8 cellular contexts compared by ENCODE assay signal in genomic region chr6:116100419-116101297, GRCh38. TPM values are rescaled to one million over a fixed set of nuclear protein-coding genes. Genes with fewer than 3 reads are reported as not detected.
DNase-seq lines count a peak whose midpoint lies in the region; ATAC-seq, FAIRE-seq and TF ChIP-seq lines count a peak whose summit lies in the region.

TSS of gene NT5DC1 (plus strand) at chr6:116100853. CDS start at chr6:116100931, 78 bp downstream.

- peak within 1 kb of the TSS; percentile 95 for H3K4me3 Mint-ChIP-seq in activated T-helper 1 cell treated with anti-CD3 and anti-CD28 coated beads, Interleukin-12 subunit alpha, Interleukin-12 subunit beta, Interleukin-2, Interleukin-4 antibody, amounts not matched to agents 30 ng/mL and 10 ng/mL and 1 ng/mL, durations not matched to agents 14 hours and 24 hours and 36 hours
- peak within 1 kb of the TSS; percentile 89 for H3K4me3 Mint-ChIP-seq in natural killer cell treated with Interleukin-12 subunit alpha and Interleukin-12 subunit beta and Interleukin-15 and Interleukin-18, amount 100 ng/mL, for 72 hours
- H3K4me3 Mint-ChIP-seq in stimulated activated naive CD8-positive, alpha-beta T cell treated with anti-CD3 and anti-CD28 coated beads, Interleukin-15, Interleukin-2, amounts not matched to agents 100 ng/mL and 50 ng/mL, for 24 hours = peak within 1 kb of the TSS; percentile 92

- peak within 1 kb of the TSS; percentile 88 for H3K4me2 ChIP-seq in DND-41 (ENCODE audit: insufficient read depth, low read length)

- H2AFZ ChIP-seq in DND-41 (ENCODE audit: low read depth, low read length) = peak within 1 kb of the TSS; percentile 87

- no peaks in the 10 kb centered on the region for H3K36me3 Mint-ChIP-seq in activated T-helper 1 cell treated with anti-CD3 and anti-CD28 coated beads, Interleukin-12 subunit alpha, Interleukin-12 subunit beta, Interleukin-2, Interleukin-4 antibody, amounts not matched to agents 30 ng/mL and 10 ng/mL and 1 ng/mL, durations not matched to agents 14 hours and 24 hours and 36 hours (ENCODE audit: low read depth)
- H3K36me3 Mint-ChIP-seq in natural killer cell treated with Interleukin-12 subunit alpha and Interleukin-12 subunit beta and Interleukin-15 and Interleukin-18, amount 100 ng/mL, for 72 hours = no peaks in the 10 kb centered on the region
- peaks cover 14% of the 10 kb centered on the region for H3K36me3 Mint-ChIP-seq in stimulated activated naive CD8-positive, alpha-beta T cell treated with anti-CD3 and anti-CD28 coated beads, Interleukin-15, Interleukin-2, amounts not matched to agents 100 ng/mL and 50 ng/mL, for 24 hours (ENCODE audit: low read depth)

- no peak for FAIRE-seq in RCC 7860 (lab: Jason Lieb, UNC)

- peak within 1 kb of the TSS; percentile 64 for H3K9ac ChIP-seq in DND-41 (ENCODE audit: low read depth, low read length)

- peaks cover 10% of the 10 kb centered on the region for H3K9me3 ChIP-seq in DND-41 (ENCODE audit: insufficient read depth, low read length, severe bottlenecking)

- H3K4me3 ChIP-seq in DND-41 (ENCODE audit: low read depth in 1 of 2, low read length in 2 of 2) (peak within 1 kb of the TSS; percentile 36 to 77; a peak in 3 of 4 replicates), fibroblast of mammary gland (ENCODE audit: control insufficient read depth, low read depth, low read length) (peak within 1 kb of the TSS; percentile 64)

- no peak for TF ChIP-seq RAD21 in Ishikawa (IDR thresholded peaks at IDR 0.05; ENCODE audit: low read depth)

- H4K20me1 ChIP-seq in DND-41 (ENCODE audit: insufficient read depth, low read length) = no peaks in the 10 kb centered on the region

- H3K27ac Mint-ChIP-seq in activated T-helper 1 cell treated with anti-CD3 and anti-CD28 coated beads, Interleukin-12 subunit alpha, Interleukin-12 subunit beta, Interleukin-2, Interleukin-4 antibody, amounts not matched to agents 30 ng/mL and 10 ng/mL and 1 ng/mL, durations not matched to agents 14 hours and 24 hours and 36 hours = peak within 1 kb of the TSS; percentile 87
- peak within 1 kb of the TSS; percentile 68 to 79 for H3K27ac Mint-ChIP-seq in natural killer cell treated with Interleukin-12 subunit alpha and Interleukin-12 subunit beta and Interleukin-15 and Interleukin-18, amount 100 ng/mL, for 72 hours
- peak within 1 kb of the TSS; percentile 92 for H3K27ac Mint-ChIP-seq in stimulated activated naive CD8-positive, alpha-beta T cell treated with anti-CD3 and anti-CD28 coated beads, Interleukin-15, Interleukin-2, amounts not matched to agents 100 ng/mL and 50 ng/mL, for 24 hours

- H3K9me3 Mint-ChIP-seq in activated T-helper 1 cell treated with anti-CD3 and anti-CD28 coated beads, Interleukin-12 subunit alpha, Interleukin-12 subunit beta, Interleukin-2, Interleukin-4 antibody, amounts not matched to agents 30 ng/mL and 10 ng/mL and 1 ng/mL, durations not matched to agents 14 hours and 24 hours and 36 hours = peaks cover 12% of the 10 kb centered on the region
- no peaks in the 10 kb centered on the region for H3K9me3 Mint-ChIP-seq in natural killer cell treated with Interleukin-12 subunit alpha and Interleukin-12 subunit beta and Interleukin-15 and Interleukin-18, amount 100 ng/mL, for 72 hours
- peaks cover 4% of the 10 kb centered on the region for H3K9me3 Mint-ChIP-seq in stimulated activated naive CD8-positive, alpha-beta T cell treated with anti-CD3 and anti-CD28 coated beads, Interleukin-15, Interleukin-2, amounts not matched to agents 100 ng/mL and 50 ng/mL, for 24 hours

- H3K27me3 ChIP-seq in DND-41 (ENCODE audit: insufficient read depth, low read length, poor library complexity) = peaks cover 14% of the 10 kb centered on the region

- no peaks in the 10 kb centered on the region for H3K36me3 ChIP-seq in DND-41 (ENCODE audit: insufficient read depth, low read length)

- 0 out of 2 replicates have a peak, but pooled peaks have one; percentile 24 for TF ChIP-seq EP300 in Ishikawa (IDR thresholded peaks at IDR 0.05; ENCODE audit: borderline replicate concordance)

- peak; percentile 64 for DNase-seq in DND-41
- DNase-seq in RCC 7860 (ENCODE audit: low spot score) = peak; percentile 60
- DNase-seq in activated T-helper 1 cell treated with anti-CD3 and anti-CD28 coated beads, Interleukin-12 subunit alpha, Interleukin-12 subunit beta, Interleukin-2, Interleukin-4 antibody, amounts not matched to agents 30 ng/mL and 10 ng/mL and 1 ng/mL, durations not matched to agents 14 hours and 24 hours and 36 hours (ENCODE audit: low spot score) = peak; percentile 82
- peak; percentile 58 for DNase-seq in fibroblast of mammary gland (ENCODE audit: low read depth)
- peak; percentile 88 for DNase-seq in natural killer cell treated with Interleukin-12 subunit alpha and Interleukin-12 subunit beta and Interleukin-15 and Interleukin-18, amount 100 ng/mL, for 72 hours (ENCODE audit: low spot score)

- H3K27ac ChIP-seq in DND-41 (ENCODE audit: low read length) = peak within 1 kb of the TSS; percentile 29; the same call in 1 of the 2 replicates

- intact Hi-C loops in activated T-helper 1 cell treated with anti-CD3 and anti-CD28 coated beads, Interleukin-12 subunit alpha, Interleukin-12 subunit beta, Interleukin-2, Interleukin-4 antibody, amounts not matched to agents 30 ng/mL and 10 ng/mL and 1 ng/mL, durations not matched to agents 14 hours and 24 hours and 36 hours (cut with micrococcal nuclease) = loop anchor here (1.0 to 10.0 kb wide), 7 partner anchors 154 to 582 kb away; partner anchors contain the start of genes KPNA5, RWDD1, TSPYL1 and TSPYL4

- H3K4me1 Mint-ChIP-seq in activated T-helper 1 cell treated with anti-CD3 and anti-CD28 coated beads, Interleukin-12 subunit alpha, Interleukin-12 subunit beta, Interleukin-2, Interleukin-4 antibody, amounts not matched to agents 30 ng/mL and 10 ng/mL and 1 ng/mL, durations not matched to agents 14 hours and 24 hours and 36 hours (ENCODE audit: low read depth) = peaks cover 53% of the 10 kb centered on the region
- peaks cover 35 to 38% of the 10 kb centered on the region in 2 donors for H3K4me1 Mint-ChIP-seq in natural killer cell treated with Interleukin-12 subunit alpha and Interleukin-12 subunit beta and Interleukin-15 and Interleukin-18, amount 100 ng/mL, for 72 hours (ENCODE audit: low read depth in 2 of 2)
- H3K4me1 Mint-ChIP-seq in stimulated activated naive CD8-positive, alpha-beta T cell treated with anti-CD3 and anti-CD28 coated beads, Interleukin-15, Interleukin-2, amounts not matched to agents 100 ng/mL and 50 ng/mL, for 24 hours (ENCODE audit: low read depth) = peaks cover 58% of the 10 kb centered on the region

- TF ChIP-seq CTCF in DND-41 (IDR thresholded peaks at IDR 0.05; ENCODE audit: borderline replicate concordance, extremely low read depth, low read length, poor library complexity, severe bottlenecking) (peak; percentile 45), fibroblast of mammary gland (conservative IDR thresholded peaks at IDR 0.05; ENCODE audit: control insufficient read depth, insufficient read depth, low read depth, low read length) (no peak)

- peaks cover 13% of the 10 kb centered on the region for H3K4me1 ChIP-seq in DND-41 (ENCODE audit: insufficient read depth, low read length)

- ATAC-seq in DND-41 (ENCODE audit: insufficient read depth, low read depth) (peak; percentile 89), GM21619 (IDR thresholded peaks at IDR 0.05; ENCODE audit: unreplicated experiment) (peak; percentile 81)
- ATAC-seq in natural killer cell treated with Interleukin-12 subunit alpha and Interleukin-12 subunit beta and Interleukin-15 and Interleukin-18, amount 100 ng/mL, for 72 hours = peak; percentile 97

- no peaks in the 10 kb centered on the region for H3K27me3 Mint-ChIP-seq in activated T-helper 1 cell treated with anti-CD3 and anti-CD28 coated beads, Interleukin-12 subunit alpha, Interleukin-12 subunit beta, Interleukin-2, Interleukin-4 antibody, amounts not matched to agents 30 ng/mL and 10 ng/mL and 1 ng/mL, durations not matched to agents 14 hours and 24 hours and 36 hours (ENCODE audit: insufficient read depth)
- H3K27me3 Mint-ChIP-seq in natural killer cell treated with Interleukin-12 subunit alpha and Interleukin-12 subunit beta and Interleukin-15 and Interleukin-18, amount 100 ng/mL, for 72 hours = no peaks in the 10 kb centered on the region
- H3K27me3 Mint-ChIP-seq in stimulated activated naive CD8-positive, alpha-beta T cell treated with anti-CD3 and anti-CD28 coated beads, Interleukin-15, Interleukin-2, amounts not matched to agents 100 ng/mL and 50 ng/mL, for 24 hours = no peaks in the 10 kb centered on the region

- no peaks in the 10 kb centered on the region for H3K79me2 ChIP-seq in DND-41 (ENCODE audit: insufficient read depth, low read length)

TF ChIP-seq in Ishikawa, 13 proteins besides CTCF, POLR2A, EP300 and RAD21:
- no peak for TF ChIP-seq ZBTB7A (IDR thresholded peaks at IDR 0.05; ENCODE audit: low read depth)
- TF ChIP-seq FOXM1 (IDR thresholded peaks at IDR 0.05; ENCODE audit: borderline replicate concordance, low read depth) = no peak
- TF ChIP-seq USF1 (IDR thresholded peaks at IDR 0.05) = no peak
- no peak for TF ChIP-seq EGR1 (IDR thresholded peaks at IDR 0.05)
- peak; percentile 81; the same call in 1 of the 2 replicates for TF ChIP-seq YY1 (IDR thresholded peaks at IDR 0.05; ENCODE audit: low read depth)
- TF ChIP-seq, protein P1, sequence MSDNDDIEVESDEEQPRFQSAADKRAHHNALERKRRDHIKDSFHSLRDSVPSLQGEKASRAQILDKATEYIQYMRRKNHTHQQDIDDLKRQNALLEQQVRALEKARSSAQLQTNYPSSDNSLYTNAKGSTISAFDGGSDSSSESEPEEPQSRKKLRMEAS (IDR thresholded peaks at IDR 0.05) = peak; percentile 51
- TF ChIP-seq TCF12 (IDR thresholded peaks at IDR 0.05; ENCODE audit: low read depth) = peak; percentile 29
- peak; percentile 69 for TF ChIP-seq TAF1 (IDR thresholded peaks at IDR 0.05; ENCODE audit: low read depth)

RNA-seq across cellular contexts. Expression of gene NT5DC1, which starts in this region (rescaled TPM):
- 30.1 and 37.2 TPM in 2 replicates for total RNA-seq in activated T-helper 1 cell treated with anti-CD3 and anti-CD28 coated beads, Interleukin-12 subunit alpha, Interleukin-12 subunit beta, Interleukin-2, Interleukin-4 antibody, amounts not matched to agents 30 ng/mL and 10 ng/mL and 1 ng/mL, durations not matched to agents 14 hours and 24 hours and 36 hours
- 10 to 100 TPM; 28.4 to 33.9 TPM for total RNA-seq in natural killer cell treated with Interleukin-12 subunit alpha and Interleukin-12 subunit beta and Interleukin-15 and Interleukin-18, amount 100 ng/mL, for 72 hours

Comparison
In these comparisons a context has a peak if more than half of its experiments do, and no peak if none do; other contexts are left out.
1. Peak in every context shown above with its lines: DNase-seq, ATAC-seq, H3K4me3 ChIP-seq and H3K27ac ChIP-seq.